ENCODE assay signal across 8 cellular contexts in genomic region chr1:244272471-244273261, GRCh38.
DNase-seq lines count a peak whose midpoint lies in the region; ATAC-seq, FAIRE-seq and TF ChIP-seq lines count a peak whose summit lies in the region.

No MANE protein-coding gene starts in this region.

- H3K4me1 ChIP-seq in HepG2 (ENCODE audit: insufficient read depth, low read length), result peaks cover 15% of the 10 kb centered on the region

- POLR2A ChIA-PET in HepG2 (lab: Yijun Ruan, JAX), result no interaction called here

- FAIRE-seq in colon (lab: Jason Lieb, UNC) (peak; percentile 53), HepG2 (lab: Jason Lieb, UNC) (peak; percentile 94)

- H3K9ac ChIP-seq in HepG2 (ENCODE audit: insufficient read depth, low read depth, low read length), result no peak overlapping the region

- DNase-seq in AG09309 (ENCODE audit: low read depth) (peak; percentile 71), NCI-H524 treated with DMSO at 0.1 percent for 48 hours (lab: John Stamatoyannopoulos, UW) (peak; percentile 31), HepG2 (ENCODE audit: low spot score) (peak; percentile 70)
- peak; percentile 74 for DNase-seq in activated CD4-positive, alpha-beta T cell treated with anti-CD3 and anti-CD28 coated beads for 48 hours
- peak; percentile 51 to 57 for DNase-seq in stimulated activated CD4-positive, alpha-beta T cell treated with anti-CD3 and anti-CD28 coated beads, Interleukin-4, amount 100 ng/mL, for 4 hours

- CTCF ChIA-PET in HepG2 (lab: Yijun Ruan, JAX; ENCODE audit: low intra/inter-chr PET ratio, low total read pairs), result interaction anchor here (0.6 to 2.3 kb wide), 9 partner anchors 27 to 929 kb away, joined by 3 to 15 read pairs (median 5); no protein-coding TSS in a partner anchor

- no peaks in the 10 kb centered on the region; the same call in 1 of the 2 replicates for H4K20me1 ChIP-seq in HepG2 (ENCODE audit: insufficient read depth, low read length)

- peak; percentile 83 for TF ChIP-seq RAD21 in HepG2 (CRISPR knock-in tag; IDR thresholded peaks at IDR 0.05)

- no peaks in the 10 kb centered on the region for H3K9me3 ChIP-seq in HepG2 (ENCODE audit: low read length)

- 6% methylated on average over 9 of the region's 9 CpGs for WGBS in HepG2 (ENCODE audit: low lambda C conversion rate)

- H3K4me2 ChIP-seq in HepG2 (ENCODE audit: low read depth, low read length), result 0 out of 2 replicates have a peak overlapping the region, but pooled peaks have one; percentile 21

- intact Hi-C loops in HepG2 (cut with micrococcal nuclease; ENCODE audit: unreplicated experiment), result loop anchor here (1.0 kb wide), 4 partner anchors 257 to 928 kb away; no protein-coding TSS in a partner anchor

- H3K27ac ChIP-seq in HepG2 (ENCODE audit: extremely low read length, insufficient read depth, low read length), result no peak overlapping the region

- peak; percentile 89 for ATAC-seq in GM18907 (IDR thresholded peaks at IDR 0.05; ENCODE audit: unreplicated experiment)
- peak; percentile 86 for ATAC-seq in HG03460 (IDR thresholded peaks at IDR 0.05; ENCODE audit: unreplicated experiment)
- ATAC-seq in HepG2, result peak; percentile 79

- H3K4me3 ChIP-seq in AG09309 (ENCODE audit: control insufficient read depth, low read depth, low read length) (no peak overlapping the region), HepG2 (replicated peaks in 1 of 3; ENCODE audit: insufficient read depth in 1 of 3, low read depth in 2 of 3, low read length in 3 of 3) (no peak overlapping the region)

- 0 out of 5 replicates have a peak, but pooled peaks cover 0 to 8% of the 10 kb centered on the region in 2 experiments for H3K27me3 ChIP-seq in HepG2 (ENCODE audit: control insufficient read depth in 1 of 2, insufficient read depth in 2 of 2, low read length in 2 of 2)

- H3K79me2 ChIP-seq in HepG2 (ENCODE audit: insufficient read depth, low read length), result no peaks in the 10 kb centered on the region

- TF ChIP-seq CTCF in AG09309 (IDR thresholded peaks at IDR 0.05; ENCODE audit: control insufficient read depth, insufficient read depth, low read depth, low read length, missing control alignments), result peak; percentile 89
- TF ChIP-seq CTCF in HepG2 (CRISPR knock-in tag; IDR thresholded peaks at IDR 0.05), result peak; percentile 94

- no peaks in the 10 kb centered on the region for H3K36me3 ChIP-seq in HepG2 (replicated peaks in 1 of 2; ENCODE audit: control insufficient read depth in 1 of 2, insufficient read depth in 2 of 2, low read length in 2 of 2)

- BruUV-seq in HepG2 (replicated peaks; lab: Mats Ljungman, UMichigan), result no TSS peak

- in situ Hi-C loops in HepG2 (cut with HindIII; ENCODE audit: extremely low pct_ligation_motif_present, low pct_unique_long_range_greater_than_20kb), result loop anchor here (5.0 to 10.0 kb wide), 3 partner anchors 255 to 930 kb away; no protein-coding TSS in a partner anchor

- no peak for TF ChIP-seq POLR2A in HepG2 (IDR thresholded peaks at IDR 0.05; ENCODE audit: insufficient read depth in 1 of 2, low read depth in 2 of 2, low read length in 2 of 2)

- no peak overlapping the region for H2AFZ ChIP-seq in HepG2 (ENCODE audit: low read length)

- TF ChIP-seq EP300 in HepG2 (IDR thresholded peaks at IDR 0.05; ENCODE audit: low read depth in 2 of 2, low read length in 2 of 2) (no peak), HepG2 (CRISPR knock-in tag; IDR thresholded peaks at IDR 0.05; ENCODE audit: borderline replicate concordance) (no peak)

TF ChIP-seq in HepG2, 621 proteins besides CTCF, POLR2A, EP300 and RAD21 (continues in another document):
- TF ChIP-seq RARA (CRISPR knock-in tag; IDR thresholded peaks at IDR 0.05), result 0 out of 2 replicates have a peak, but pooled peaks have one; percentile 25
- TF ChIP-seq GATAD2A (CRISPR knock-in tag; IDR thresholded peaks at IDR 0.05), result 0 out of 2 replicates have a peak, but pooled peaks have one; percentile 26
- TF ChIP-seq STAG1 (CRISPR knock-in tag; IDR thresholded peaks at IDR 0.05), result peak; percentile 97
- peak; percentile 57; the same call in 1 of the 2 replicates for TF ChIP-seq THAP11 (CRISPR knock-in tag; IDR thresholded peaks at IDR 0.05)
- peak; percentile 51; the same call in 1 of the 2 replicates for TF ChIP-seq NR2F6 (IDR thresholded peaks at IDR 0.05)
- no peak for TF ChIP-seq NR2F6 (CRISPR knock-in tag; IDR thresholded peaks at IDR 0.05)
- TF ChIP-seq ZNF432 (CRISPR knock-in tag; IDR thresholded peaks at IDR 0.05; ENCODE audit: borderline replicate concordance), result no peak
- peak; percentile 64 for TF ChIP-seq ZFP36 (IDR thresholded peaks at IDR 0.05; ENCODE audit: borderline replicate concordance, low read depth, low read length, partially characterized antibody)
- no peak for TF ChIP-seq PHF20 (CRISPR knock-in tag; IDR thresholded peaks at IDR 0.05)
- no peak for TF ChIP-seq TEAD2 (CRISPR knock-in tag; IDR thresholded peaks at IDR 0.05)
- TF ChIP-seq IRF2 (CRISPR knock-in tag; IDR thresholded peaks at IDR 0.05), result peak; percentile 29; the same call in 1 of the 2 replicates
- peak; percentile 22; the same call in 1 of the 2 replicates for TF ChIP-seq AHDC1 (CRISPR knock-in tag; IDR thresholded peaks at IDR 0.05; ENCODE audit: borderline replicate concordance)
- no peak for TF ChIP-seq GFI1 (CRISPR knock-in tag; IDR thresholded peaks at IDR 0.05; ENCODE audit: borderline replicate concordance)
- TF ChIP-seq MAX (IDR thresholded peaks at IDR 0.05), result peak; percentile 62
- TF ChIP-seq NR2F1 (CRISPR knock-in tag; IDR thresholded peaks at IDR 0.05), result peak; percentile 8 to 61; a peak in 1 of 4 replicates
- TF ChIP-seq SOX13 (IDR thresholded peaks at IDR 0.05), result no peak
- no peak for TF ChIP-seq SOX13 (CRISPR knock-in tag; conservative IDR thresholded peaks at IDR 0.05 in 1 of 2, IDR thresholded peaks at IDR 0.05 in 1 of 2)
- TF ChIP-seq MIXL1 (CRISPR knock-in tag; IDR thresholded peaks at IDR 0.05), result 0 out of 2 replicates have a peak, but pooled peaks have one; percentile 49
- 0 out of 2 replicates have a peak, but pooled peaks have one; percentile 20 for TF ChIP-seq RXRB (CRISPR knock-in tag; IDR thresholded peaks at IDR 0.05; ENCODE audit: borderline replicate concordance)
- TF ChIP-seq, protein P1, sequence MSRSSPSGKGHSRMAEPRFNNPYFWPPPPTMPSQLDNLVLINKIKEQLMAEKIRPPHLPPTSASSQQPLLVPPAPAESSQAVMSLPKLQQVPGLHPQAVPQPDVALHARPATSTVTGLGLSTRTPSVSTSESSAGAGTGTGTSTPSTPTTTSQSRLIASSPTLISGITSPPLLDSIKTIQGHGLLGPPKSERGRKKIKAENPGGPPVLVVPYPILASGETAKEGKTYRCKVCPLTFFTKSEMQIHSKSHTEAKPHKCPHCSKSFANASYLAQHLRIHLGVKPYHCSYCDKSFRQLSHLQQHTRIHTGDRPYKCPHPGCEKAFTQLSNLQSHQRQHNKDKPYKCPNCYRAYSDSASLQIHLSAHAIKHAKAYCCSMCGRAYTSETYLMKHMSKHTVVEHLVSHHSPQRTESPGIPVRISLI (CRISPR knock-in tag; IDR thresholded peaks at IDR 0.05; ENCODE audit: borderline replicate concordance), result peak; percentile 85; the same call in 1 of the 2 replicates
- TF ChIP-seq MLX (CRISPR knock-in tag; IDR thresholded peaks at IDR 0.05), result 0 out of 2 replicates have a peak, but pooled peaks have one; percentile 20
- TF ChIP-seq ONECUT2 (CRISPR knock-in tag; IDR thresholded peaks at IDR 0.05), result 0 out of 2 replicates have a peak, but pooled peaks have one; percentile 29
